1 cellular context compared by ENCODE assay signal in the genomic region with DNA sequence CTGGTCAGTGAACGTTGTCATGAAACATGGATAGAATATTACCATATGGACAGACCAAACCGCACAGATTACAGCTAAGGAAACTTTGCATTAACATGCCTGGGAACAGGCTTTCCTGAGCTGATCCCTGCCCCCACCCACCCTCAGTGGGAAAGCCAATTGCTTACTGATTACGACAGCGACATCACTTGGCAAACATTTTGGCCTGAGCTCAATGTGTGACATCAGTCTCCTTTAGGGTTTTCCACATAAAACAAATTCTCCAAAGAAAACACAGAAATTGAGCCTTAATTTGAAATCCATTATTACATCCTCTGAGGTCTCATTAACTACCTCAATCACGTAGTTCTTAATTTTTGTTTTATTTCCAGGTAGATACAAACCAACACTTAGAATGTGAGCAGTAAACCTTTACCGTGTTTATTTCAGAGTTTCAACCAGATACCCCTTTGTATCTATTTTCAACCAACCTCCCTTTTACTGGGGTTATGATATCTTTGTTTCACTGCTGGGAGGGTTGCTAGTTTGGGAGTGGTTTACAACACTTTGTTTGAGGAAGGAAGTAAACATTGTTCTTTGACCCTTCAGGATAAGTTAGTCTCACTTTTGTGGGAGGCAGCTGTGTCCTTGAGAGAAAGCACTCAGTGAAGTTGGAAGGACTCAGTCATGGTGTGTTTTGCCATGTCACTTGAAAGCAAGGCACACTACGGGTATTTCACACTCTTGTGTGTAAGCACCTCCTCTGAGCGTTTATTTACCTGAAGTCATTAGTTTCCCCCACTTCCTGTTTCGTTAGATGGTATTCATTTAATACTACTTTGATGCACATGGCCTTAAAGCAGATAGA.
TF ChIP-seq lines count a peak whose summit lies in the region.

No MANE protein-coding gene starts in this region.

TF ChIP-seq in HepG2, 621 proteins besides CTCF, POLR2A, EP300 and RAD21 (continued from another document and continues in another):
- TF ChIP-seq, protein P1, sequence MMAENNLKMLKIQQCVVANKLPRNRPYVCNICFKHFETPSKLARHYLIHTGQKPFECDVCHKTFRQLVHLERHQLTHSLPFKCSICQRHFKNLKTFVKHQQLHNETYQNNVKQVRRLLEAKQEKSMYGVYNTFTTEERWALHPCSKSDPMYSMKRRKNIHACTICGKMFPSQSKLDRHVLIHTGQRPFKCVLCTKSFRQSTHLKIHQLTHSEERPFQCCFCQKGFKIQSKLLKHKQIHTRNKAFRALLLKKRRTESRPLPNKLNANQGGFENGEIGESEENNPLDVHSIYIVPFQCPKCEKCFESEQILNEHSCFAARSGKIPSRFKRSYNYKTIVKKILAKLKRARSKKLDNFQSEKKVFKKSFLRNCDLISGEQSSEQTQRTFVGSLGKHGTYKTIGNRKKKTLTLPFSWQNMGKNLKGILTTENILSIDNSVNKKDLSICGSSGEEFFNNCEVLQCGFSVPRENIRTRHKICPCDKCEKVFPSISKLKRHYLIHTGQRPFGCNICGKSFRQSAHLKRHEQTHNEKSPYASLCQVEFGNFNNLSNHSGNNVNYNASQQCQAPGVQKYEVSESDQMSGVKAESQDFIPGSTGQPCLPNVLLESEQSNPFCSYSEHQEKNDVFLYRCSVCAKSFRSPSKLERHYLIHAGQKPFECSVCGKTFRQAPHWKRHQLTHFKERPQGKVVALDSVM (CRISPR knock-in tag; IDR thresholded peaks at IDR 0.05), result 0 out of 2 replicates have a peak, but pooled peaks have one; percentile 17
- peak; percentile 94 for TF ChIP-seq ELF3 (CRISPR knock-in tag; IDR thresholded peaks at IDR 0.05)
- peak; percentile 49; the same call in 1 of the 2 replicates for TF ChIP-seq HNF4G (IDR thresholded peaks at IDR 0.05; ENCODE audit: borderline replicate concordance, low read depth, low read length)
- peak; percentile 60; the same call in 1 of the 2 replicates for TF ChIP-seq HNF4G (CRISPR knock-in tag; IDR thresholded peaks at IDR 0.05; ENCODE audit: borderline replicate concordance, low read depth)
- TF ChIP-seq, protein P2, sequence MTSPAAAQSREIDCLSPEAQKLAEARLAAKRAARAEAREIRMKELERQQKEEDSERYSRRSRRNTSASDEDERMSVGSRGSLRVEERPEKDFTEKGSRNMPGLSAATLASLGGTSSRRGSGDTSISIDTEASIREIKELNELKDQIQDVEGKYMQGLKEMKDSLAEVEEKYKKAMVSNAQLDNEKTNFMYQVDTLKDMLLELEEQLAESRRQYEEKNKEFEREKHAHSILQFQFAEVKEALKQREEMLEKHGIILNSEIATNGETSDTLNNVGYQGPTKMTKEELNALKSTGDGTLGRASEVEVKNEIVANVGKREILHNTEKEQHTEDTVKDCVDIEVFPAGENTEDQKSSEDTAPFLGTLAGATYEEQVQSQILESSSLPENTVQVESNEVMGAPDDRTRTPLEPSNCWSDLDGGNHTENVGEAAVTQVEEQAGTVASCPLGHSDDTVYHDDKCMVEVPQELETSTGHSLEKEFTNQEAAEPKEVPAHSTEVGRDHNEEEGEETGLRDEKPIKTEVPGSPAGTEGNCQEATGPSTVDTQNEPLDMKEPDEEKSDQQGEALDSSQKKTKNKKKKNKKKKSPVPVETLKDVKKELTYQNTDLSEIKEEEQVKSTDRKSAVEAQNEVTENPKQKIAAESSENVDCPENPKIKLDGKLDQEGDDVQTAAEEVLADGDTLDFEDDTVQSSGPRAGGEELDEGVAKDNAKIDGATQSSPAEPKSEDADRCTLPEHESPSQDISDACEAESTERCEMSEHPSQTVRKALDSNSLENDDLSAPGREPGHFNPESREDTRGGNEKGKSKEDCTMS (CRISPR knock-in tag; conservative IDR thresholded peaks at IDR 0.05), result no peak
- no peak for TF ChIP-seq ZIK1 (CRISPR knock-in tag; IDR thresholded peaks at IDR 0.05; ENCODE audit: borderline replicate concordance, low read depth)
- TF ChIP-seq ZNF749 (CRISPR knock-in tag; IDR thresholded peaks at IDR 0.05; ENCODE audit: borderline replicate concordance), result no peak; the same call in 1 of the 2 replicates
- no peak for TF ChIP-seq ZNF225 (CRISPR knock-in tag; IDR thresholded peaks at IDR 0.05)
- peak; percentile 78 for TF ChIP-seq CEBPG (CRISPR knock-in tag; IDR thresholded peaks at IDR 0.05)
- no peak for TF ChIP-seq ZNF850 (CRISPR knock-in tag; conservative IDR thresholded peaks at IDR 0.05)
- TF ChIP-seq ZBTB20 (CRISPR knock-in tag; IDR thresholded peaks at IDR 0.05; ENCODE audit: borderline replicate concordance, low read depth), result no peak; the same call in 1 of the 2 replicates
- TF ChIP-seq, protein P3, sequence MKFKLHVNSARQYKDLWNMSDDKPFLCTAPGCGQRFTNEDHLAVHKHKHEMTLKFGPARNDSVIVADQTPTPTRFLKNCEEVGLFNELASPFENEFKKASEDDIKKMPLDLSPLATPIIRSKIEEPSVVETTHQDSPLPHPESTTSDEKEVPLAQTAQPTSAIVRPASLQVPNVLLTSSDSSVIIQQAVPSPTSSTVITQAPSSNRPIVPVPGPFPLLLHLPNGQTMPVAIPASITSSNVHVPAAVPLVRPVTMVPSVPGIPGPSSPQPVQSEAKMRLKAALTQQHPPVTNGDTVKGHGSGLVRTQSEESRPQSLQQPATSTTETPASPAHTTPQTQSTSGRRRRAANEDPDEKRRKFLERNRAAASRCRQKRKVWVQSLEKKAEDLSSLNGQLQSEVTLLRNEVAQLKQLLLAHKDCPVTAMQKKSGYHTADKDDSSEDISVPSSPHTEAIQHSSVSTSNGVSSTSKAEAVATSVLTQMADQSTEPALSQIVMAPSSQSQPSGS (CRISPR knock-in tag; IDR thresholded peaks at IDR 0.05), result no peak; the same call in none of the 2 replicates
- TF ChIP-seq, protein P4, sequence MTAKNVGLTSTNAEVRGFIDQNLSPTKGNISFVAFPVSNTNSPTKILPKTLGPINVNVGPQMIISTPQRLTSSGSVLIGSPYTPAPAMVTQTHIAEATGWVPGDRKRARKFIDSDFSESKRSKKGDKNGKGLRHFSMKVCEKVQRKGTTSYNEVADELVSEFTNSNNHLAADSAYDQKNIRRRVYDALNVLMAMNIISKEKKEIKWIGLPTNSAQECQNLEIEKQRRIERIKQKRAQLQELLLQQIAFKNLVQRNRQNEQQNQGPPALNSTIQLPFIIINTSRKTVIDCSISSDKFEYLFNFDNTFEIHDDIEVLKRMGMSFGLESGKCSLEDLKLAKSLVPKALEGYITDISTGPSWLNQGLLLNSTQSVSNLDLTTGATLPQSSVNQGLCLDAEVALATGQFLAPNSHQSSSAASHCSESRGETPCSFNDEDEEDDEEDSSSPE (CRISPR knock-in tag; IDR thresholded peaks at IDR 0.05), result 0 out of 2 replicates have a peak, but pooled peaks have one; percentile 16
- TF ChIP-seq TRIM24 (CRISPR knock-in tag; IDR thresholded peaks at IDR 0.05), result peak; percentile 73; the same call in 1 of the 2 replicates
- 0 out of 2 replicates have a peak, but pooled peaks have one; percentile 66 for TF ChIP-seq PPARG (CRISPR knock-in tag; conservative IDR thresholded peaks at IDR 0.05)
- no peak for TF ChIP-seq ZBTB1 (CRISPR knock-in tag; IDR thresholded peaks at IDR 0.05; ENCODE audit: borderline replicate concordance)
- peak; percentile 87 for TF ChIP-seq RARA (CRISPR knock-in tag; IDR thresholded peaks at IDR 0.05)
- no peak for TF ChIP-seq ZNF563 (CRISPR knock-in tag; IDR thresholded peaks at IDR 0.05)
- peak; percentile 35; the same call in 1 of the 2 replicates for TF ChIP-seq ZNF292 (CRISPR knock-in tag; IDR thresholded peaks at IDR 0.05; ENCODE audit: borderline replicate concordance, low read depth)
- no peak for TF ChIP-seq ZNF7 (CRISPR knock-in tag; IDR thresholded peaks at IDR 0.05)
- TF ChIP-seq MLLT10 (CRISPR knock-in tag; IDR thresholded peaks at IDR 0.05), result no peak
- TF ChIP-seq REPIN1 (CRISPR knock-in tag; IDR thresholded peaks at IDR 0.05; ENCODE audit: borderline replicate concordance, low read depth), result peak; percentile 88
- no peak for TF ChIP-seq ZNF549 (CRISPR knock-in tag; IDR thresholded peaks at IDR 0.05)
- TF ChIP-seq RFXANK (CRISPR knock-in tag; IDR thresholded peaks at IDR 0.05), result 0 out of 2 replicates have a peak, but pooled peaks have one; percentile 58
- no peak; the same call in 1 of the 2 replicates for TF ChIP-seq AHR (CRISPR knock-in tag; IDR thresholded peaks at IDR 0.05)
- TF ChIP-seq, protein P5, sequence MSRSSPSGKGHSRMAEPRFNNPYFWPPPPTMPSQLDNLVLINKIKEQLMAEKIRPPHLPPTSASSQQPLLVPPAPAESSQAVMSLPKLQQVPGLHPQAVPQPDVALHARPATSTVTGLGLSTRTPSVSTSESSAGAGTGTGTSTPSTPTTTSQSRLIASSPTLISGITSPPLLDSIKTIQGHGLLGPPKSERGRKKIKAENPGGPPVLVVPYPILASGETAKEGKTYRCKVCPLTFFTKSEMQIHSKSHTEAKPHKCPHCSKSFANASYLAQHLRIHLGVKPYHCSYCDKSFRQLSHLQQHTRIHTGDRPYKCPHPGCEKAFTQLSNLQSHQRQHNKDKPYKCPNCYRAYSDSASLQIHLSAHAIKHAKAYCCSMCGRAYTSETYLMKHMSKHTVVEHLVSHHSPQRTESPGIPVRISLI (CRISPR knock-in tag; IDR thresholded peaks at IDR 0.05; ENCODE audit: borderline replicate concordance), result peak; percentile 54; the same call in 1 of the 2 replicates
- peak; percentile 86 for TF ChIP-seq MIXL1 (CRISPR knock-in tag; IDR thresholded peaks at IDR 0.05)
- TF ChIP-seq, protein P6, sequence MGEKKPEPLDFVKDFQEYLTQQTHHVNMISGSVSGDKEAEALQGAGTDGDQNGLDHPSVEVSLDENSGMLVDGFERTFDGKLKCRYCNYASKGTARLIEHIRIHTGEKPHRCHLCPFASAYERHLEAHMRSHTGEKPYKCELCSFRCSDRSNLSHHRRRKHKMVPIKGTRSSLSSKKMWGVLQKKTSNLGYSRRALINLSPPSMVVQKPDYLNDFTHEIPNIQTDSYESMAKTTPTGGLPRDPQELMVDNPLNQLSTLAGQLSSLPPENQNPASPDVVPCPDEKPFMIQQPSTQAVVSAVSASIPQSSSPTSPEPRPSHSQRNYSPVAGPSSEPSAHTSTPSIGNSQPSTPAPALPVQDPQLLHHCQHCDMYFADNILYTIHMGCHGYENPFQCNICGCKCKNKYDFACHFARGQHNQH (CRISPR knock-in tag; IDR thresholded peaks at IDR 0.05), result peak; percentile 92
- TF ChIP-seq PHF5A (CRISPR knock-in tag; IDR thresholded peaks at IDR 0.05; ENCODE audit: low read depth, unreplicated experiment), result no peak
- TF ChIP-seq NCOR1 (IDR thresholded peaks at IDR 0.05; ENCODE audit: borderline replicate concordance, low read length), result peak; percentile 41; the same call in 1 of the 2 replicates
- TF ChIP-seq NFIB (CRISPR knock-in tag; IDR thresholded peaks at IDR 0.05; ENCODE audit: borderline replicate concordance), result no peak
- TF ChIP-seq, protein P7, sequence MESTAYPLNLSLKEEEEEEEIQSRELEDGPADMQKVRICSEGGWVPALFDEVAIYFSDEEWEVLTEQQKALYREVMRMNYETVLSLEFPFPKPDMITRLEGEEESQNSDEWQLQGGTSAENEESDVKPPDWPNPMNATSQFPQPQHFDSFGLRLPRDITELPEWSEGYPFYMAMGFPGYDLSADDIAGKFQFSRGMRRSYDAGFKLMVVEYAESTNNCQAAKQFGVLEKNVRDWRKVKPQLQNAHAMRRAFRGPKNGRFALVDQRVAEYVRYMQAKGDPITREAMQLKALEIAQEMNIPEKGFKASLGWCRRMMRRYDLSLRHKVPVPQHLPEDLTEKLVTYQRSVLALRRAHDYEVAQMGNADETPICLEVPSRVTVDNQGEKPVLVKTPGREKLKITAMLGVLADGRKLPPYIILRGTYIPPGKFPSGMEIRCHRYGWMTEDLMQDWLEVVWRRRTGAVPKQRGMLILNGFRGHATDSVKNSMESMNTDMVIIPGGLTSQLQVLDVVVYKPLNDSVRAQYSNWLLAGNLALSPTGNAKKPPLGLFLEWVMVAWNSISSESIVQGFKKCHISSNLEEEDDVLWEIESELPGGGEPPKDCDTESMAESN (CRISPR knock-in tag; conservative IDR thresholded peaks at IDR 0.05), result no peak
- TF ChIP-seq, protein P8, sequence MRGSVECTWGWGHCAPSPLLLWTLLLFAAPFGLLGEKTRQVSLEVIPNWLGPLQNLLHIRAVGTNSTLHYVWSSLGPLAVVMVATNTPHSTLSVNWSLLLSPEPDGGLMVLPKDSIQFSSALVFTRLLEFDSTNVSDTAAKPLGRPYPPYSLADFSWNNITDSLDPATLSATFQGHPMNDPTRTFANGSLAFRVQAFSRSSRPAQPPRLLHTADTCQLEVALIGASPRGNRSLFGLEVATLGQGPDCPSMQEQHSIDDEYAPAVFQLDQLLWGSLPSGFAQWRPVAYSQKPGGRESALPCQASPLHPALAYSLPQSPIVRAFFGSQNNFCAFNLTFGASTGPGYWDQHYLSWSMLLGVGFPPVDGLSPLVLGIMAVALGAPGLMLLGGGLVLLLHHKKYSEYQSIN (CRISPR knock-in tag; IDR thresholded peaks at IDR 0.05; ENCODE audit: borderline replicate concordance), result no peak
- TF ChIP-seq, protein P9, sequence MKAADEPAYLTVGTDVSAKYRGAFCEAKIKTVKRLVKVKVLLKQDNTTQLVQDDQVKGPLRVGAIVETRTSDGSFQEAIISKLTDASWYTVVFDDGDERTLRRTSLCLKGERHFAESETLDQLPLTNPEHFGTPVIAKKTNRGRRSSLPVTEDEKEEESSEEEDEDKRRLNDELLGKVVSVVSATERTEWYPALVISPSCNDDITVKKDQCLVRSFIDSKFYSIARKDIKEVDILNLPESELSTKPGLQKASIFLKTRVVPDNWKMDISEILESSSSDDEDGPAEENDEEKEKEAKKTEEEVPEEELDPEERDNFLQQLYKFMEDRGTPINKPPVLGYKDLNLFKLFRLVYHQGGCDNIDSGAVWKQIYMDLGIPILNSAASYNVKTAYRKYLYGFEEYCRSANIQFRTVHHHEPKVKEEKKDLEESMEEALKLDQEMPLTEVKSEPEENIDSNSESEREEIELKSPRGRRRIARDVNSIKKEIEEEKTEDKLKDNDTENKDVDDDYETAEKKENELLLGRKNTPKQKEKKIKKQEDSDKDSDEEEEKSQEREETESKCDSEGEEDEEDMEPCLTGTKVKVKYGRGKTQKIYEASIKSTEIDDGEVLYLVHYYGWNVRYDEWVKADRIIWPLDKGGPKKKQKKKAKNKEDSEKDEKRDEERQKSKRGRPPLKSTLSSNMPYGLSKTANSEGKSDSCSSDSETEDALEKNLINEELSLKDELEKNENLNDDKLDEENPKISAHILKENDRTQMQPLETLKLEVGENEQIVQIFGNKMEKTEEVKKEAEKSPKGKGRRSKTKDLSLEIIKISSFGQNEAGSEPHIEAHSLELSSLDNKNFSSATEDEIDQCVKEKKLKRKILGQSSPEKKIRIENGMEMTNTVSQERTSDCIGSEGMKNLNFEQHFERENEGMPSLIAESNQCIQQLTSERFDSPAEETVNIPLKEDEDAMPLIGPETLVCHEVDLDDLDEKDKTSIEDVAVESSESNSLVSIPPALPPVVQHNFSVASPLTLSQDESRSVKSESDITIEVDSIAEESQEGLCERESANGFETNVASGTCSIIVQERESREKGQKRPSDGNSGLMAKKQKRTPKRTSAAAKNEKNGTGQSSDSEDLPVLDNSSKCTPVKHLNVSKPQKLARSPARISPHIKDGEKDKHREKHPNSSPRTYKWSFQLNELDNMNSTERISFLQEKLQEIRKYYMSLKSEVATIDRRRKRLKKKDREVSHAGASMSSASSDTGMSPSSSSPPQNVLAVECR (CRISPR knock-in tag; IDR thresholded peaks at IDR 0.05; ENCODE audit: borderline replicate concordance), result peak; percentile 66; the same call in 1 of the 2 replicates
- no peak for TF ChIP-seq ZNF883 (CRISPR knock-in tag; IDR thresholded peaks at IDR 0.05; ENCODE audit: not compliant biosample characterization)
- peak; percentile 81; the same call in 1 of the 2 replicates for TF ChIP-seq NKX3-1 (CRISPR knock-in tag; IDR thresholded peaks at IDR 0.05)
